16 cellular contexts compared by ENCODE assay signal in genomic region chr18:59468821-59469220, GRCh38.
DNase-seq lines count a peak whose midpoint lies in the region; ATAC-seq, FAIRE-seq and TF ChIP-seq lines count a peak whose summit lies in the region.
"Had no signal": no experiment of that assay in that cellular context is flagged by ENCODE, and none has a peak within 500 bp of the region (broad histone marks: within the 10 kb centered on the region; RNA-seq: fewer than 3 reads in every experiment).

No MANE protein-coding gene starts in this region.

- H3K9me3 ChIP-seq in heart left ventricle = no peaks in the 10 kb centered on the region

- peaks cover 0 to 20% (median 5%) of the 10 kb centered on the region in 12 donors for H3K4me1 ChIP-seq in heart left ventricle

- no peak for TF ChIP-seq POLR2A in heart left ventricle (IDR thresholded peaks at IDR 0.05)

- FAIRE-seq in D721Med (lab: Jason Lieb, UNC) = peak; percentile 67
- FAIRE-seq: GM12878, H1 had no signal

- H3K27me3 ChIP-seq in heart left ventricle = no peaks in the 10 kb centered on the region
- H3K27me3 ChIP-seq: BLaER1 treated with 17β-estradiol and CSF1 and Interleukin-3, amounts not matched to agents 10 nM and 100 nM had no signal

- TF ChIP-seq CTCF in heart left ventricle (IDR thresholded peaks at IDR 0.05) (no peak), D721Med (IDR thresholded peaks at IDR 0.05; ENCODE audit: insufficient read depth, missing control alignments) (no peak), omental fat pad (IDR thresholded peaks at IDR 0.05) (no peak)

- DNase-seq in heart left ventricle = no peak
- no peak for DNase-seq in left cardiac atrium
- no peak for DNase-seq in D721Med (ENCODE audit: insufficient read length, low spot score)
- DNase-seq in NAMALWA (ENCODE audit: low spot score) = peak; percentile 23
- DNase-seq in RPMI8226 = peak; percentile 25
- DNase-seq in omental fat pad (ENCODE audit: low spot score) = no peak
- DNase-seq: 8988T; CD8-positive, alpha-beta memory T cell; COR-L47; DMS79 treated with DMSO at 0.1 percent for 48 hours; H9 had no signal

- intact Hi-C loops in heart left ventricle (cut with DNase I) (loop anchor here in 6 of 10 donors (1.0 to 10.0 kb wide), 8 partner anchors 47 to 226 kb away; partner anchors contain the start of gene CCBE1 (in 2 of the 6)), left cardiac atrium (cut with DNase I) (loop anchor here in 1 of 2 donors (5.0 to 10.0 kb wide), 3 partner anchors 43 to 226 kb away; partner anchors contain the start of gene CCBE1)

- peak overlapping the region in 10 of 12 donors; percentile 49 to 88 (median 78) for H3K27ac ChIP-seq in heart left ventricle
- H3K27ac ChIP-seq: BLaER1 treated with 17β-estradiol and CSF1 and Interleukin-3, amounts not matched to agents 10 nM and 100 nM had no signal

- H3K4me3 ChIP-seq in heart left ventricle = no peak overlapping the region
- H3K4me3 ChIP-seq: BLaER1 treated with 17β-estradiol and CSF1 and Interleukin-3, amounts not matched to agents 10 nM and 100 nM; GM12878 had no signal

- ATAC-seq in heart left ventricle (no peak), left cardiac atrium (no peak), HG03175 (IDR thresholded peaks at IDR 0.05; ENCODE audit: unreplicated experiment) (no peak), omental fat pad (ENCODE audit: low FRiP score) (no peak), GM19467 (IDR thresholded peaks at IDR 0.05; ENCODE audit: unreplicated experiment) (no peak)
- ATAC-seq: GM12878 had no signal

- WGBS in heart left ventricle, 4 donors = 61 to 83% (median 69%) methylated on average over 4 of the region's 4 CpGs

- H3K36me3 ChIP-seq in heart left ventricle = no peaks in the 10 kb centered on the region
- H3K36me3 ChIP-seq: BLaER1 treated with 17β-estradiol and CSF1 and Interleukin-3, amounts not matched to agents 10 nM and 100 nM had no signal

Comparison
In these comparisons a context has a peak if more than half of its experiments do, and no peak if none do; other contexts are left out.
1. DNase-seq: peak in NAMALWA (single experiment) and RPMI8226 (single experiment); none in heart left ventricle (0 of 5), left cardiac atrium (single experiment), D721Med (single experiment) and omental fat pad (single experiment).